Comparison of ENCODE assay signal across 14 cellular contexts in genomic region chr6:4806308-4807190, GRCh38. TPM values are rescaled to one million over a fixed set of nuclear protein-coding genes. Genes with fewer than 3 reads are reported as not detected.
DNase-seq lines count a peak whose midpoint lies in the region; ATAC-seq and TF ChIP-seq lines count a peak whose summit lies in the region.
"Had no signal": no experiment of that assay in that cellular context is flagged by ENCODE, and none has a peak within 500 bp of the region (broad histone marks: within the 10 kb centered on the region; RNA-seq: fewer than 3 reads in every experiment).

No MANE protein-coding gene starts in this region.

- in situ Hi-C loops in mammary epithelial cell (cut with MboI; ENCODE audit: low sequenced_read_pairs in 2 of 2), result no loop called here

- ATAC-seq in naive thymus-derived CD4-positive, alpha-beta T cell, result no peak
- no peak for ATAC-seq in GM18870 (IDR thresholded peaks at IDR 0.05; ENCODE audit: unreplicated experiment)

- DNase-seq in mammary epithelial cell (peak; percentile 18), breast epithelium (ENCODE audit: low spot score in 2 of 2) (no peak), SK-N-MC (ENCODE audit: low read depth, low spot score) (no peak), mesenchymal stem cell (peak; percentile 36), dorsolateral prefrontal cortex (no peak), COLO829 (ENCODE audit: low spot score) (no peak)
- DNase-seq in naive thymus-derived CD4-positive, alpha-beta T cell, result no peak
- DNase-seq: GF-D8, NCI-H2107, NCI-H446 treated with DMSO at 0.1 percent for 48 hours had no signal

- CTCF ChIA-PET in mammary epithelial cell (lab: Charles Lee; ENCODE audit: low non-redundant PET), result interaction anchor here (0.7 kb wide), 1 partner anchor 238 kb away, joined by 4 read pairs; no protein-coding TSS in a partner anchor
- CTCF ChIA-PET in naive thymus-derived CD4-positive, alpha-beta T cell (lab: Charles Lee), result interaction anchor here (0.6 kb wide), 1 partner anchor 155 kb away, joined by 3 read pairs; no protein-coding TSS in a partner anchor

- TF ChIP-seq CTCF in mammary epithelial cell (conservative IDR thresholded peaks at IDR 0.05 in 1 of 2, IDR thresholded peaks at IDR 0.05 in 1 of 2; ENCODE audit: extremely low read depth in 1 of 2, insufficient read depth in 1 of 2, low read depth in 1 of 2, low read length in 2 of 2) (no peak), breast epithelium (IDR thresholded peaks at IDR 0.05) (no peak), dorsolateral prefrontal cortex (IDR thresholded peaks at IDR 0.05 in 54 of 56, conservative IDR thresholded peaks at IDR 0.05 in 2 of 56; ENCODE audit: low read depth in 1 of 56, partially characterized antibody in 56 of 56) (peak in 12 of 56 donors; percentile 1 to 22 (median 12))

- peaks cover 8% of the 10 kb centered on the region for H4K20me1 ChIP-seq in mammary epithelial cell (ENCODE audit: insufficient read depth, low read length)

- H3K4me1 ChIP-seq in mammary epithelial cell (ENCODE audit: insufficient read depth, low read length), result peaks cover 47% of the 10 kb centered on the region
- H3K4me1 ChIP-seq in breast epithelium, result no peaks in the 10 kb centered on the region
- H3K4me1 ChIP-seq in mesenchymal stem cell (ENCODE audit: control insufficient read depth, insufficient read depth, low read depth, low read length), result peaks cover 17% of the 10 kb centered on the region
- peaks cover 0 to 3% of the 10 kb centered on the region in 2 donors for H3K4me1 ChIP-seq in naive thymus-derived CD4-positive, alpha-beta T cell (ENCODE audit: control insufficient read depth in 2 of 2, insufficient read depth in 2 of 2, low read length in 2 of 2)

- H3K36me3 ChIP-seq in mammary epithelial cell (ENCODE audit: insufficient read depth, low read length) (no peaks in the 10 kb centered on the region), breast epithelium (no peaks in the 10 kb centered on the region), SK-N-MC (ENCODE audit: insufficient read depth, low read length) (no peaks in the 10 kb centered on the region), mesenchymal stem cell (ENCODE audit: control insufficient read depth in 1 of 2, insufficient read depth in 2 of 2, low read depth in 1 of 2, low read length in 2 of 2) (no peaks in the 10 kb centered on the region)
- no peaks in the 10 kb centered on the region for H3K36me3 ChIP-seq in naive thymus-derived CD4-positive, alpha-beta T cell (ENCODE audit: control insufficient read depth in 2 of 3, insufficient read depth in 3 of 3, low read length in 3 of 3)

- H3K9me3 Mint-ChIP-seq in naive thymus-derived CD4-positive, alpha-beta T cell, result peaks cover 0 to 25% (median 8%) of the 10 kb centered on the region in 11 donors
- H3K9me3 Mint-ChIP-seq: GM23338, HFFc6 had no signal

- no peaks in the 10 kb centered on the region for H3K27me3 Mint-ChIP-seq in naive thymus-derived CD4-positive, alpha-beta T cell

- H3K4me1 Mint-ChIP-seq in naive thymus-derived CD4-positive, alpha-beta T cell, result peaks cover 16 to 90% (median 75%) of the 10 kb centered on the region in 7 donors

- WGBS in mammary epithelial cell (ENCODE audit: low coverage, missing lambda C conversion rate), result 48% methylated on average over 12 of the region's 16 CpGs
- 88% methylated on average over 11 of the region's 16 CpGs for WGBS in mesenchymal stem cell

- H2AFZ ChIP-seq in mammary epithelial cell (ENCODE audit: low read depth, low read length) (no peak overlapping the region), mesenchymal stem cell (ENCODE audit: low read depth, low read length) (no peak overlapping the region)
- H2AFZ ChIP-seq: GM23338 had no signal

- H3K79me1 ChIP-seq in mesenchymal stem cell (replicated peaks; ENCODE audit: low read length, poor library complexity, severe bottlenecking), result peaks cover 25% of the 10 kb centered on the region

- no peak overlapping the region for H4K91ac ChIP-seq in mesenchymal stem cell (ENCODE audit: low read length)

- no peak overlapping the region for H3K18ac ChIP-seq in mesenchymal stem cell (ENCODE audit: low read depth in 1 of 2, low read length in 2 of 2)

- no peak for TF ChIP-seq POLR2A in breast epithelium (IDR thresholded peaks at IDR 0.05)

- H2BK120ac ChIP-seq in mesenchymal stem cell (ENCODE audit: low read depth, low read length), result no peak overlapping the region

- H3K9me3 ChIP-seq in mammary epithelial cell (replicated peaks; ENCODE audit: insufficient read depth, low read length) (no peaks in the 10 kb centered on the region), breast epithelium (no peaks in the 10 kb centered on the region), SK-N-MC (ENCODE audit: low read depth, low read length) (no peaks in the 10 kb centered on the region), mesenchymal stem cell (ENCODE audit: control insufficient read depth, low read length) (no peaks in the 10 kb centered on the region)
- H3K9me3 ChIP-seq in naive thymus-derived CD4-positive, alpha-beta T cell (ENCODE audit: control insufficient read depth in 2 of 3, low read length in 3 of 3), result no peaks in the 10 kb centered on the region

- dilution Hi-C loops in mammary epithelial cell (cut with HindIII; ENCODE audit: low sequenced_read_pairs), result no loop called here

- peak overlapping the region in 1 of 2 experiments; percentile 37 for H3K23ac ChIP-seq in mesenchymal stem cell (ENCODE audit: low read length in 2 of 2)

- H3K9ac ChIP-seq in mammary epithelial cell (ENCODE audit: insufficient read depth, low read length) (peak overlapping the region; percentile 55), SK-N-MC (ENCODE audit: insufficient read length) (peak overlapping the region; percentile 17), mesenchymal stem cell (ENCODE audit: low read length) (no peak overlapping the region)

- peaks cover 98% of the 10 kb centered on the region for H3K79me2 ChIP-seq in mammary epithelial cell (ENCODE audit: insufficient read depth, low read length)

- POLR2A ChIA-PET in naive thymus-derived CD4-positive, alpha-beta T cell (lab: Charles Lee), result no interaction called here

- H3K27me3 ChIP-seq in mammary epithelial cell (ENCODE audit: insufficient read depth, low read length), result no peaks in the 10 kb centered on the region
- no peaks in the 10 kb centered on the region for H3K27me3 ChIP-seq in breast epithelium
- H3K27me3 ChIP-seq in mesenchymal stem cell (ENCODE audit: control insufficient read depth in 1 of 2, insufficient read depth in 1 of 2, low read length in 2 of 2), result no peaks in the 10 kb centered on the region
- H3K27me3 ChIP-seq in dorsolateral prefrontal cortex, result no peaks in the 10 kb centered on the region
- H3K27me3 ChIP-seq in naive thymus-derived CD4-positive, alpha-beta T cell (ENCODE audit: control insufficient read depth in 2 of 2, insufficient read depth in 2 of 2, low read length in 2 of 2), result no peaks in the 10 kb centered on the region

- H3K4me2 ChIP-seq in mammary epithelial cell (ENCODE audit: insufficient read depth, low read depth, low read length), result peak overlapping the region; percentile 6
- H3K4me2 ChIP-seq in mesenchymal stem cell (ENCODE audit: low read length, poor library complexity, severe bottlenecking), result no peak overlapping the region

- no peak overlapping the region for H3K27ac Mint-ChIP-seq in naive thymus-derived CD4-positive, alpha-beta T cell
- H3K27ac Mint-ChIP-seq: GM23338, HFFc6 had no signal

- no peak overlapping the region for H2BK15ac ChIP-seq in mesenchymal stem cell (ENCODE audit: low read depth, poor library complexity, severe bottlenecking)

- peaks cover 4 to 20% (median 14%) of the 10 kb centered on the region in 5 donors for H3K36me3 Mint-ChIP-seq in naive thymus-derived CD4-positive, alpha-beta T cell

- intact Hi-C loops in mammary epithelial cell (cut with micrococcal nuclease), result loop anchor here (1.0 to 10.0 kb wide), 4 partner anchors 131 to 493 kb away; no protein-coding TSS in a partner anchor
- intact Hi-C loops in breast epithelium (cut with DNase I; ENCODE audit: low total_unique reads), result no loop called here
- intact Hi-C loops in dorsolateral prefrontal cortex (cut with DNase I), result loop anchor here in 1 of 2 donors (10.0 kb wide), 1 partner anchor 462 kb away; no protein-coding TSS in a partner anchor
- intact Hi-C loops in naive thymus-derived CD4-positive, alpha-beta T cell (cut with micrococcal nuclease), result loop anchor here in 1 of 2 donors (2.0 kb wide), 1 partner anchor 30 kb away; the partner anchor contains the start of gene CDYL

- H3K27ac ChIP-seq in mammary epithelial cell (ENCODE audit: insufficient read depth, low read depth, low read length) (peak overlapping the region; percentile 50), breast epithelium (no peak overlapping the region), SK-N-MC (peak overlapping the region; percentile 57; the same call in 1 of the 2 replicates), mesenchymal stem cell (ENCODE audit: low read length, poor library complexity, severe bottlenecking) (no peak overlapping the region), dorsolateral prefrontal cortex (no peak overlapping the region)
- no peak overlapping the region for H3K27ac ChIP-seq in naive thymus-derived CD4-positive, alpha-beta T cell (ENCODE audit: low read depth, low read length)

- H2AK5ac ChIP-seq in mesenchymal stem cell (ENCODE audit: low read length, severe bottlenecking), result no peak overlapping the region

- no peak overlapping the region for H3K14ac ChIP-seq in mesenchymal stem cell (ENCODE audit: low read length in 2 of 2)

- no peak overlapping the region for H3K4ac ChIP-seq in mesenchymal stem cell (ENCODE audit: low read depth in 1 of 2, low read length in 2 of 2)

- no peak overlapping the region for H4K8ac ChIP-seq in mesenchymal stem cell (ENCODE audit: low read length)

- H3K4me3 ChIP-seq in mammary epithelial cell (replicated peaks in 1 of 3; ENCODE audit: insufficient read depth in 1 of 3, low read depth in 2 of 3, low read length in 3 of 3), result no peak overlapping the region
- H3K4me3 ChIP-seq in breast epithelium, result no peak overlapping the region
- H3K4me3 ChIP-seq in SK-N-MC, result no peak overlapping the region
- no peak overlapping the region for H3K4me3 ChIP-seq in mesenchymal stem cell (ENCODE audit: insufficient read depth in 1 of 2, low read depth in 1 of 2, low read length in 2 of 2)
- H3K4me3 ChIP-seq in dorsolateral prefrontal cortex, result peak overlapping the region in 4 of 59 donors; percentile 8 to 18 (median 12)
- H3K4me3 ChIP-seq in naive thymus-derived CD4-positive, alpha-beta T cell (ENCODE audit: low read length), result no peak overlapping the region
- H3K4me3 ChIP-seq: GM23338 had no signal

- H3K4me3 Mint-ChIP-seq in naive thymus-derived CD4-positive, alpha-beta T cell, result peak overlapping the region in 1 of 10 donors; percentile 3
- H3K4me3 Mint-ChIP-seq: CD8-positive, alpha-beta T cell; GM23338; HFFc6 had no signal

- no TSS peak for BruUV-seq in mammary epithelial cell (replicated peaks; lab: Mats Ljungman, UMichigan)

- no peak overlapping the region for H2BK5ac ChIP-seq in mesenchymal stem cell (ENCODE audit: low read depth, low read length, poor library complexity, severe bottlenecking)

- H2BK12ac ChIP-seq in mesenchymal stem cell (ENCODE audit: low read length in 2 of 2), result no peak overlapping the region

RNA-seq across cellular contexts. Expression of gene CDYL, which starts 30.3 kb away (rescaled TPM):
- 10 to 100 TPM; 47.7 to 49.7 TPM for total RNA-seq in mammary epithelial cell
- polyA plus RNA-seq in mammary epithelial cell, result 19.6 TPM
- 64.8 TPM for polyA minus RNA-seq in mammary epithelial cell
- total RNA-seq in breast epithelium, result 10 to 100 TPM; 32.9 to 58.0 (median 40.0) TPM
- polyA plus RNA-seq in mesenchymal stem cell (2013, experiment 1 of 2), result 35.1 TPM
- polyA plus RNA-seq in mesenchymal stem cell (2013, experiment 2 of 2), result 33.1 TPM
- 100 to 1,000 TPM in 24 of 120 experiments, 10 to 100 TPM in 96; 59.7 to 141 (median 86.0) TPM for total RNA-seq in dorsolateral prefrontal cortex
- total RNA-seq in naive thymus-derived CD4-positive, alpha-beta T cell, result 10 to 100 TPM; 25.5 to 43.3 (median 35.1) TPM
- polyA plus RNA-seq in naive thymus-derived CD4-positive, alpha-beta T cell, result 1 to 10 TPM; 3.6 to 4.2 TPM

Comparison
In these comparisons a context has a peak if more than half of its experiments do, and no peak if none do; other contexts are left out.
1. DNase-seq: peak in mammary epithelial cell (single experiment) and mesenchymal stem cell (single experiment); none in breast epithelium (0 of 2), SK-N-MC (single experiment), dorsolateral prefrontal cortex (0 of 10), naive thymus-derived CD4-positive, alpha-beta T cell (0 of 9) and COLO829 (single experiment).
2. H3K27ac ChIP-seq: peak in mammary epithelial cell (single experiment) and SK-N-MC (single experiment); none in breast epithelium (0 of 2), mesenchymal stem cell (single experiment), dorsolateral prefrontal cortex (0 of 59) and naive thymus-derived CD4-positive, alpha-beta T cell (single experiment).